ENCODE assay signal across 32 cellular contexts in genomic region chr16:66388350-66389139, GRCh38. TPM values are rescaled to one million over a fixed set of nuclear protein-coding genes. Genes with fewer than 3 reads are reported as not detected.
DNase-seq lines count a peak whose midpoint lies in the region; ATAC-seq, FAIRE-seq and TF ChIP-seq lines count a peak whose summit lies in the region.
"Had no signal": no experiment of that assay in that cellular context is flagged by ENCODE, and none has a peak within 500 bp of the region (broad histone marks: within the 10 kb centered on the region; RNA-seq: fewer than 3 reads in every experiment).

No MANE protein-coding gene starts in this region.

- 46% methylated on average over 6 of the region's 6 CpGs for WGBS in A549 (ENCODE audit: missing lambda C conversion rate)
- WGBS in neuronal stem cell (ENCODE audit: extremely low coverage in 2 of 2, insufficient read length in 2 of 2, insufficient replicate concordance in 1 of 2), 2 donors: no CpG with 5 or more reads among the region's 6 CpGs

- H4K91ac ChIP-seq in neuronal stem cell (ENCODE audit: low read depth, low read length, poor library complexity): no peak overlapping the region

- H3K9me3 ChIP-seq in A549 (no peaks in the 10 kb centered on the region), endothelial cell of umbilical vein (replicated peaks; ENCODE audit: control insufficient read depth, insufficient read depth, low read length) (no peaks in the 10 kb centered on the region), neuronal stem cell (replicated peaks in 1 of 2; ENCODE audit: control insufficient read depth in 2 of 2, insufficient read depth in 1 of 2, low read depth in 1 of 2, low read length in 2 of 2) (no peaks in the 10 kb centered on the region)

- no peak overlapping the region for H3K9ac ChIP-seq in endothelial cell of umbilical vein (replicated peaks; ENCODE audit: extremely low read depth, insufficient read depth, low read length)
- no peak overlapping the region for H3K9ac ChIP-seq in neuronal stem cell (ENCODE audit: low read depth, low read length, poor library complexity)

- no peak overlapping the region for H3K4ac ChIP-seq in neuronal stem cell (ENCODE audit: low read length)

- no peaks in the 10 kb centered on the region for H3K79me1 ChIP-seq in neuronal stem cell (ENCODE audit: low read depth, low read length)

- BruUV-seq in endothelial cell of umbilical vein (replicated peaks; lab: Mats Ljungman, UMichigan): no TSS peak

- peaks cover 63 to 67% of the 10 kb centered on the region in 2 experiments for H3K36me3 ChIP-seq in endothelial cell of umbilical vein (ENCODE audit: control insufficient read depth in 2 of 2, extremely low read depth in 1 of 2, insufficient read depth in 2 of 2, low read length in 2 of 2)
- H3K36me3 ChIP-seq in neuronal stem cell (replicated peaks in 1 of 2; ENCODE audit: control insufficient read depth in 2 of 2, insufficient read depth in 2 of 2, low read length in 2 of 2): no peaks in the 10 kb centered on the region

- no peak overlapping the region for H2BK120ac ChIP-seq in neuronal stem cell (ENCODE audit: low read depth, low read length)

- H2AFZ ChIP-seq in endothelial cell of umbilical vein (ENCODE audit: low read depth, low read length) (no peak overlapping the region), neuronal stem cell (ENCODE audit: low read length) (no peak overlapping the region)
- H2AFZ ChIP-seq: PC-9 had no signal

- no peak overlapping the region for H3K23ac ChIP-seq in neuronal stem cell (ENCODE audit: low read depth, low read length, poor library complexity)

- no peak overlapping the region for H2BK15ac ChIP-seq in neuronal stem cell (ENCODE audit: low read length)

- no peaks in the 10 kb centered on the region for H3K9me1 ChIP-seq in endothelial cell of umbilical vein (replicated peaks; ENCODE audit: control insufficient read depth, extremely low read depth, insufficient read depth, low read length)

- FAIRE-seq in A549 (lab: Jason Lieb, UNC): no peak
- FAIRE-seq in HTR-8/SVneo (lab: Jason Lieb, UNC): peak; percentile 4
- FAIRE-seq in endothelial cell of umbilical vein (lab: Jason Lieb, UNC): no peak
- FAIRE-seq: A204.1, GM18507 had no signal

- peak overlapping the region; percentile 2 for H2BK5ac ChIP-seq in neuronal stem cell (ENCODE audit: low read length)

- no peak for TF ChIP-seq CTCF in A549 (IDR thresholded peaks at IDR 0.05)
- TF ChIP-seq CTCF in endothelial cell of umbilical vein (IDR thresholded peaks at IDR 0.05; ENCODE audit: extremely low read depth in 1 of 2, insufficient read depth in 1 of 2, low read depth in 1 of 2, low read length in 2 of 2): no peak

- dilution Hi-C loops in endothelial cell of umbilical vein (cut with MboI; ENCODE audit: extremely low pct_ligation_motif_present, low sequenced_read_pairs): no loop called here

- POLR2A ChIA-PET in A549 (lab: Yijun Ruan, JAX) (no interaction called here), endothelial cell of umbilical vein (lab: Charles Lee) (no interaction called here)

- CTCF ChIA-PET in A549 (lab: Yijun Ruan, JAX): interaction anchor here (0.8 to 1.5 kb wide), 3 partner anchors 18 to 97 kb away, joined by 3 to 7 read pairs (median 3); no protein-coding TSS in a partner anchor
- CTCF ChIA-PET in endothelial cell of umbilical vein (lab: Charles Lee): interaction anchor here (1.5 kb wide), 1 partner anchor 18 kb away, joined by 3 read pairs; no protein-coding TSS in a partner anchor

- H3K18ac ChIP-seq in neuronal stem cell (ENCODE audit: low read length): no peak overlapping the region

- ATAC-seq in A549: no peak
- no peak for ATAC-seq in GM21381 (IDR thresholded peaks at IDR 0.05; ENCODE audit: unreplicated experiment)
- ATAC-seq in HG02759 (IDR thresholded peaks at IDR 0.05; ENCODE audit: unreplicated experiment): no peak
- ATAC-seq in GM19455 (IDR thresholded peaks at IDR 0.05; ENCODE audit: unreplicated experiment): no peak
- no peak for ATAC-seq in GM18517 (IDR thresholded peaks at IDR 0.05; ENCODE audit: unreplicated experiment)
- ATAC-seq: HCT116 had no signal

- intact Hi-C loops in endothelial cell of umbilical vein (cut with micrococcal nuclease): no loop called here

- no peak for DNase-seq in A549 (ENCODE audit: low read depth in 1 of 2, low spot score in 1 of 2)
- no peak for DNase-seq in HTR-8/SVneo (ENCODE audit: insufficient read length, low spot score)
- DNase-seq in endothelial cell of umbilical vein (ENCODE audit: low read depth, low spot score): no peak
- no peak for DNase-seq in neuronal stem cell (ENCODE audit: low spot score)
- DNase-seq: AML-193; C1 segment of cervical spinal cord; CD4-positive, alpha-beta memory T cell; COR-L47; DMS53; GOT3; NCI-H1048; NCI-H1417; NCI-H1694; NCI-H2029 treated with DMSO at 0.1 percent for 48 hours; NCI-H446 treated with DMSO at 0.1 percent for 48 hours; NCI-H526; NCI-H82; NK-92 treated with Interleukin-12 subunit alpha and Interleukin-12 subunit beta, amount 100 ng/mL, for 24 hours; PC-9; RPMI8226; SHP77 had no signal

- H4K8ac ChIP-seq in neuronal stem cell (ENCODE audit: low read depth, low read length): no peak overlapping the region

- H3K27ac ChIP-seq in A549 (no peak overlapping the region), endothelial cell of umbilical vein (ENCODE audit: insufficient read depth, low read depth, low read length) (no peak overlapping the region), neuronal stem cell (replicated peaks; ENCODE audit: low read length) (no peak overlapping the region)
- H3K27ac ChIP-seq: PC-9 had no signal

- H2BK12ac ChIP-seq in neuronal stem cell (ENCODE audit: low read length): no peak overlapping the region

- TF ChIP-seq RAD21 in A549 (conservative IDR thresholded peaks at IDR 0.05 in 1 of 2, IDR thresholded peaks at IDR 0.05 in 1 of 2): no peak

- H4K20me1 ChIP-seq in endothelial cell of umbilical vein (replicated peaks; ENCODE audit: control insufficient read depth, extremely low read depth, insufficient read depth, low read length): peaks cover 3% of the 10 kb centered on the region

- H3K79me2 ChIP-seq in endothelial cell of umbilical vein (ENCODE audit: control insufficient read depth, insufficient read depth, low read length): peaks cover 90% of the 10 kb centered on the region

- H3K4me2 ChIP-seq in A549 (no peak overlapping the region), endothelial cell of umbilical vein (ENCODE audit: insufficient read depth, low read length) (no peak overlapping the region), neuronal stem cell (ENCODE audit: insufficient read depth, low read length, poor library complexity, severe bottlenecking) (no peak overlapping the region)
- H3K4me2 ChIP-seq: PC-9 had no signal

- TF ChIP-seq EP300 in A549 (IDR thresholded peaks at IDR 0.05): no peak

- H3K27me3 ChIP-seq in endothelial cell of umbilical vein (ENCODE audit: control insufficient read depth in 2 of 2, insufficient read depth in 2 of 2, low read length in 2 of 2): no peaks in the 10 kb centered on the region
- H3K27me3 ChIP-seq in neuronal stem cell (ENCODE audit: control insufficient read depth in 3 of 3, insufficient read depth in 3 of 3, low read depth in 1 of 3, low read length in 3 of 3): peaks cover 0 to under 1% (median 0%) of the 10 kb centered on the region in 3 experiments

- no peak overlapping the region for H2AK5ac ChIP-seq in neuronal stem cell (ENCODE audit: low read depth, low read length)

- peaks cover 1% of the 10 kb centered on the region; the same call in 2 of the 3 replicates for H3K4me1 ChIP-seq in A549
- H3K4me1 ChIP-seq in endothelial cell of umbilical vein (ENCODE audit: control insufficient read depth, extremely low read depth, insufficient read depth, low read length): peaks cover 10% of the 10 kb centered on the region
- peaks cover 0 to 1% of the 10 kb centered on the region in 2 donors for H3K4me1 ChIP-seq in neuronal stem cell (ENCODE audit: control insufficient read depth in 2 of 2, insufficient read depth in 1 of 2, low read depth in 1 of 2, low read length in 2 of 2)

- H3K4me3 ChIP-seq in A549 (no peak overlapping the region), endothelial cell of umbilical vein (replicated peaks in 1 of 3; ENCODE audit: insufficient read depth in 1 of 3, low read depth in 1 of 3, low read length in 3 of 3) (no peak overlapping the region), neuronal stem cell (ENCODE audit: low read length in 2 of 2) (no peak overlapping the region)
- H3K4me3 ChIP-seq: PC-9 had no signal

- H3K14ac ChIP-seq in neuronal stem cell (ENCODE audit: low read length): no peak overlapping the region

- no peak for TF ChIP-seq POLR2A in A549 (IDR thresholded peaks at IDR 0.05; ENCODE audit: low read length)
- TF ChIP-seq POLR2A in endothelial cell of umbilical vein (IDR thresholded peaks at IDR 0.05; ENCODE audit: low read depth, low read length): peak; percentile 33

RNA-seq across cellular contexts. Expression of gene CDH5, which starts 22.1 kb away (rescaled TPM):
- polyA plus RNA-seq in A549 (2011; rRNA removed) (0.01 and 0.20 TPM in 2 replicates), A549 (2017; fragmentation: RNase III; extraction: RNeasy Plus Mini Kit Qiagen cat#74134 plus additional on column Dnase treatment) (0.05 TPM in 1 of 3 replicates, not detected in the others), endothelial cell of umbilical vein (815 and 836 TPM in 2 replicates)
- polyA plus RNA-seq in A549 (2012; cell fraction: cytosol; rRNA removed): 0.03 and 0.04 TPM in 2 replicates
- 0.16 and 0.28 TPM in 2 replicates for polyA plus RNA-seq in A549 (2012; cell fraction: nucleus; rRNA removed)
- polyA minus RNA-seq in A549 (2011; rRNA and poly(A)+ RNA removed): 0.25 TPM in 1 of 2 replicates, not detected in the other
- 765 and 804 TPM in 2 replicates for total RNA-seq in endothelial cell of umbilical vein
- 612 and 674 TPM in 2 replicates for polyA plus RNA-seq in endothelial cell of umbilical vein (2011; cell fraction: cytosol; rRNA removed)
- polyA plus RNA-seq in endothelial cell of umbilical vein (2011; cell fraction: nucleus; rRNA removed): 968 and 1,022 TPM in 2 replicates
- polyA plus RNA-seq in endothelial cell of umbilical vein (2012): 660 and 706 TPM in 2 replicates
- 1,106 and 1,227 TPM in 2 replicates for polyA minus RNA-seq in endothelial cell of umbilical vein
- 1.3 TPM for polyA minus RNA-seq in endothelial cell of umbilical vein (2011; cell fraction: cytosol; rRNA and poly(A)+ RNA removed)
- 678 and 739 TPM in 2 replicates for polyA minus RNA-seq in endothelial cell of umbilical vein (2011; cell fraction: nucleus; rRNA and poly(A)+ RNA removed)
- 0.21 TPM for polyA plus RNA-seq in neuronal stem cell (2013, experiment 1 of 2)
- polyA plus RNA-seq in neuronal stem cell (2013, experiment 2 of 2): 0.25 TPM
- total RNA-seq: CD4-positive, alpha-beta memory T cell; G401; SK-MEL-5 had no signal
- polyA plus RNA-seq: CD4-positive, alpha-beta memory T cell; IgD-negative memory B cell had no signal

RNA-seq across cellular contexts. Expression of gene BEAN1, which starts 38.5 kb away (rescaled TPM):
- polyA plus RNA-seq in A549 (2011; rRNA removed): 0.98 and 1.4 TPM in 2 replicates
- polyA plus RNA-seq in A549 (2012; cell fraction: cytosol; rRNA removed): 0.58 and 0.63 TPM in 2 replicates
- 1.3 and 1.5 TPM in 2 replicates for polyA plus RNA-seq in A549 (2012; cell fraction: nucleus; rRNA removed)
- polyA plus RNA-seq in A549 (2017; fragmentation: RNase III; extraction: RNeasy Plus Mini Kit Qiagen cat#74134 plus additional on column Dnase treatment): 1.2 to 2.4 TPM (median 1.7 TPM) in 3 replicates
- 0.83 and 1.4 TPM in 2 replicates for polyA minus RNA-seq in A549 (2011; rRNA and poly(A)+ RNA removed)
- not detected in 2 replicates for total RNA-seq in endothelial cell of umbilical vein
- polyA plus RNA-seq in endothelial cell of umbilical vein: not detected in 2 replicates
- 0.03 TPM in 1 of 2 replicates, not detected in the other for polyA plus RNA-seq in endothelial cell of umbilical vein (2011; cell fraction: cytosol; rRNA removed)
- not detected in 2 replicates for polyA plus RNA-seq in endothelial cell of umbilical vein (2011; cell fraction: nucleus; rRNA removed)
- 0.21 TPM in 1 of 2 replicates, not detected in the other for polyA plus RNA-seq in endothelial cell of umbilical vein (2012)
- not detected in 2 replicates for polyA minus RNA-seq in endothelial cell of umbilical vein
- polyA minus RNA-seq in endothelial cell of umbilical vein (2011; cell fraction: cytosol; rRNA and poly(A)+ RNA removed): not detected
- not detected in 2 replicates for polyA minus RNA-seq in endothelial cell of umbilical vein (2011; cell fraction: nucleus; rRNA and poly(A)+ RNA removed)
- 1.4 TPM for polyA plus RNA-seq in neuronal stem cell (2013, experiment 1 of 2)
- polyA plus RNA-seq in neuronal stem cell (2013, experiment 2 of 2): 1.6 TPM
- total RNA-seq: CD4-positive, alpha-beta memory T cell; Daoy; G401; SK-MEL-5 had no signal
- polyA plus RNA-seq: IgD-negative memory B cell had no signal

Comparison
In these comparisons a context has a peak if more than half of its experiments do, and no peak if none do; other contexts are left out.
1. RNA of gene CDH5, which starts 22.1 kb away (polyA plus RNA-seq): 612 to 1,022 TPM in endothelial cell of umbilical vein; 0.01 to 0.28 TPM in A549; every median in the first group is over 100 times any median in the second.